15 cellular contexts compared by ENCODE assay signal in the genomic region with DNA sequence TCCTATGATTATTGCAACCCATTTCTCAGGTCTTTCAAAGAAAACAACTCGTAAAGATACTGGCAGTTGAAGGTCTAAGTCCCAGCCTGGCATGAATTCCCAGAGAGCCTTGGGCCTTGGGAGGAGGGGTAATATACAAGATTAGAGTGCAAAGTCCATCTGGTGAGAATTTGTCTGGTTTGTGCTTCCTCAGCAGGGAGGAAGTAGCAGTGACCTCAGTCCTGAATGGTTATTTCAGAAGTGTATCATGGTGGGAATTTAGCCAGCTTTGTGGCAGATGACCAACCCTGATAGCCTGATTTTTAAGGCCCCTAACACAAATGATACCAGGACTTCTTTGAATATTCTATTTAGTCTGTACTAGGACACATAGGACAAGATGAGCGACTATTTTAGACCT.
A peak's percentile ranks its signal among the peaks of the same experiment; 100 is the strongest.
DNase-seq lines count a peak whose midpoint lies in the region; ATAC-seq, FAIRE-seq and TF ChIP-seq lines count a peak whose summit lies in the region.
"Had no signal": no experiment of that assay in that cellular context is flagged by ENCODE, and none has a peak within 500 bp of the region (broad histone marks: within the 10 kb centered on the region; RNA-seq: fewer than 3 reads in every experiment).

No MANE protein-coding gene starts in this region.

- POLR2A ChIA-PET in RWPE1 (lab: Yijun Ruan, JAX; ENCODE audit: low non-redundant PET), result no interaction called here

- no peak overlapping the region for H2AFZ ChIP-seq in MM.1S (ENCODE audit: low read length)
- H2AFZ ChIP-seq in astrocyte (ENCODE audit: low read depth, low read length), result no peak overlapping the region
- H2AFZ ChIP-seq: PC-9 had no signal

- H3K4me2 ChIP-seq in MM.1S (ENCODE audit: low read depth, low read length) (no peak overlapping the region), astrocyte (ENCODE audit: low read length) (no peak overlapping the region)
- H3K4me2 ChIP-seq: PC-9 had no signal

- no peaks in the 10 kb centered on the region for H3F3A ChIP-seq in MM.1S (ENCODE audit: insufficient read depth, low read length)

- H3K4me1 ChIP-seq in MM.1S (ENCODE audit: low read length) (peaks cover 7% of the 10 kb centered on the region), astrocyte (ENCODE audit: insufficient read depth, low read length) (peaks cover 32% of the 10 kb centered on the region), mucosa of descending colon (ENCODE audit: low read depth) (peaks cover 18% of the 10 kb centered on the region), spleen (peaks cover 6 to 60% (median 33%) of the 10 kb centered on the region in 6 donors)
- H3K4me1 ChIP-seq: suprapubic skin had no signal

- H3K36me3 ChIP-seq in MM.1S (replicated peaks; ENCODE audit: insufficient read depth, low read length), result no peaks in the 10 kb centered on the region
- H3K36me3 ChIP-seq in astrocyte (ENCODE audit: insufficient read depth, low read length), result no peaks in the 10 kb centered on the region
- H3K36me3 ChIP-seq in mucosa of descending colon (ENCODE audit: low read depth), result no peaks in the 10 kb centered on the region
- H3K36me3 ChIP-seq in spleen, result no peaks in the 10 kb centered on the region
- H3K36me3 ChIP-seq: cardiac muscle cell, esophagus muscularis mucosa, suprapubic skin had no signal

- no peaks in the 10 kb centered on the region for H4K20me1 ChIP-seq in MM.1S (ENCODE audit: insufficient read depth, low read length)
- no peaks in the 10 kb centered on the region for H4K20me1 ChIP-seq in astrocyte (ENCODE audit: insufficient read depth, low read length)

- no peak for TF ChIP-seq POLR2A in spleen (IDR thresholded peaks at IDR 0.05)

- 75 to 85% (median 83%) methylated on average over 2 of the region's 2 CpGs for WGBS in spleen, 5 donors

- H3K27me3 Mint-ChIP-seq in astrocyte (ENCODE audit: low read depth, unreplicated experiment), result no peaks in the 10 kb centered on the region

- H3K27ac Mint-ChIP-seq in astrocyte (ENCODE audit: unreplicated experiment), result no peak overlapping the region
- H3K27ac Mint-ChIP-seq: activated T-helper 1 cell treated with anti-CD3 and anti-CD28 coated beads, Interleukin-12 subunit alpha, Interleukin-12 subunit beta, Interleukin-2, Interleukin-4 antibody, amounts not matched to agents 30 ng/mL and 10 ng/mL and 1 ng/mL, durations not matched to agents 14 hours and 24 hours and 36 hours had no signal

- H3K9me2 ChIP-seq in MM.1S (replicated peaks; ENCODE audit: insufficient read depth, low read length), result no peaks in the 10 kb centered on the region

- no peaks in the 10 kb centered on the region for H3K27me3 ChIP-seq in MM.1S (replicated peaks; ENCODE audit: insufficient read depth, low read length)
- H3K27me3 ChIP-seq in astrocyte (ENCODE audit: insufficient read depth, low read length), result no peaks in the 10 kb centered on the region
- no peaks in the 10 kb centered on the region for H3K27me3 ChIP-seq in spleen (replicated peaks in 1 of 7)
- H3K27me3 ChIP-seq: cardiac muscle cell, esophagus muscularis mucosa, suprapubic skin had no signal

- DNase-seq in CMK (ENCODE audit: low read depth), result peak; percentile 85
- DNase-seq in MM.1S, result peak; percentile 19
- peak; percentile 31 for DNase-seq in astrocyte (ENCODE audit: low read depth)
- DNase-seq in mucosa of descending colon, result peak in 2 of 3 donors; percentile 37 to 77
- DNase-seq in RWPE1 (ENCODE audit: low spot score), result no peak
- DNase-seq in spleen, result no peak
- DNase-seq: NCI-H1694 treated with DMSO at 0.1 percent for 48 hours, occipital lobe, PC-9 had no signal

- H3K9ac ChIP-seq in MM.1S (ENCODE audit: low read length) (no peak overlapping the region), astrocyte (ENCODE audit: low read length) (no peak overlapping the region)

- H3K79me2 ChIP-seq in MM.1S (ENCODE audit: low read length) (no peaks in the 10 kb centered on the region), astrocyte (ENCODE audit: insufficient read depth, low read length) (no peaks in the 10 kb centered on the region)

- peaks cover 2% of the 10 kb centered on the region for H3K9me3 Mint-ChIP-seq in astrocyte (ENCODE audit: unreplicated experiment)
- H3K9me3 Mint-ChIP-seq: activated T-helper 1 cell treated with anti-CD3 and anti-CD28 coated beads, Interleukin-12 subunit alpha, Interleukin-12 subunit beta, Interleukin-2, Interleukin-4 antibody, amounts not matched to agents 30 ng/mL and 10 ng/mL and 1 ng/mL, durations not matched to agents 14 hours and 24 hours and 36 hours had no signal

- no peak overlapping the region for H3K27ac ChIP-seq in MM.1S (ENCODE audit: low read length)
- H3K27ac ChIP-seq in astrocyte (ENCODE audit: low read depth, low read length), result no peak overlapping the region
- H3K27ac ChIP-seq in RWPE1, result no peak overlapping the region
- H3K27ac ChIP-seq in spleen, result peak overlapping the region in 4 of 8 donors; percentile 7 to 83 (median 52)
- H3K27ac ChIP-seq: cardiac muscle cell, PC-9, suprapubic skin had no signal

- CTCF ChIA-PET in RWPE1 (lab: Yijun Ruan, JAX), result no interaction called here

- FAIRE-seq in astrocyte (lab: Jason Lieb, UNC), result no peak

- H3K4me3 Mint-ChIP-seq in astrocyte (ENCODE audit: unreplicated experiment), result no peak overlapping the region
- H3K4me3 Mint-ChIP-seq: activated T-helper 1 cell treated with anti-CD3 and anti-CD28 coated beads, Interleukin-12 subunit alpha, Interleukin-12 subunit beta, Interleukin-2, Interleukin-4 antibody, amounts not matched to agents 30 ng/mL and 10 ng/mL and 1 ng/mL, durations not matched to agents 14 hours and 24 hours and 36 hours had no signal

- ATAC-seq in mucosa of descending colon (peak; percentile 95), GM19324 (IDR thresholded peaks at IDR 0.05; ENCODE audit: low FRiP score, unreplicated experiment) (no peak), GM21390 (IDR thresholded peaks at IDR 0.05; ENCODE audit: unreplicated experiment) (no peak)

- H3K36me3 Mint-ChIP-seq in astrocyte (ENCODE audit: low read depth, unreplicated experiment), result no peaks in the 10 kb centered on the region

- H3K4me3 ChIP-seq in MM.1S (ENCODE audit: low read length), result no peak overlapping the region
- no peak overlapping the region for H3K4me3 ChIP-seq in astrocyte (ENCODE audit: insufficient read depth, low read depth, low read length)
- H3K4me3 ChIP-seq in mucosa of descending colon, result no peak overlapping the region
- no peak overlapping the region for H3K4me3 ChIP-seq in spleen
- H3K4me3 ChIP-seq: cardiac muscle cell, esophagus muscularis mucosa, PC-9, suprapubic skin had no signal

- H3K4me1 Mint-ChIP-seq in astrocyte (ENCODE audit: low read depth, unreplicated experiment), result peaks cover 25% of the 10 kb centered on the region

- TF ChIP-seq CTCF in MM.1S (IDR thresholded peaks at IDR 0.05; ENCODE audit: low read length) (no peak), astrocyte (IDR thresholded peaks at IDR 0.05; ENCODE audit: insufficient read depth, low read depth, low read length) (no peak), mucosa of descending colon (IDR thresholded peaks at IDR 0.05) (no peak), RWPE1 (conservative IDR thresholded peaks at IDR 0.05; ENCODE audit: low read depth) (no peak), spleen (IDR thresholded peaks at IDR 0.05 in 8 of 11, conservative IDR thresholded peaks at IDR 0.05 in 3 of 11) (no peak)

- H3K9me3 ChIP-seq in MM.1S (replicated peaks; ENCODE audit: insufficient read depth, low read length), result no peaks in the 10 kb centered on the region
- no peaks in the 10 kb centered on the region for H3K9me3 ChIP-seq in astrocyte (ENCODE audit: insufficient read depth, low read depth, low read length)
- no peaks in the 10 kb centered on the region for H3K9me3 ChIP-seq in mucosa of descending colon
- no peaks in the 10 kb centered on the region for H3K9me3 ChIP-seq in spleen
- H3K9me3 ChIP-seq: esophagus muscularis mucosa, suprapubic skin had no signal

- intact Hi-C loops in mucosa of descending colon (cut with DNase I, micrococcal nuclease), result no loop called here
- intact Hi-C loops in spleen (cut with DNase I; ENCODE audit: low total_unique reads), result no loop called here

Comparison
In these comparisons a context has a peak if more than half of its experiments do, and no peak if none do; other contexts are left out.
1. DNase-seq: peak in CMK (single experiment), MM.1S (single experiment), astrocyte (single experiment) and mucosa of descending colon (2 of 3); none in RWPE1 (single experiment) and spleen (single experiment).